ENCODE assay signal across 18 cellular contexts in the genomic region with DNA sequence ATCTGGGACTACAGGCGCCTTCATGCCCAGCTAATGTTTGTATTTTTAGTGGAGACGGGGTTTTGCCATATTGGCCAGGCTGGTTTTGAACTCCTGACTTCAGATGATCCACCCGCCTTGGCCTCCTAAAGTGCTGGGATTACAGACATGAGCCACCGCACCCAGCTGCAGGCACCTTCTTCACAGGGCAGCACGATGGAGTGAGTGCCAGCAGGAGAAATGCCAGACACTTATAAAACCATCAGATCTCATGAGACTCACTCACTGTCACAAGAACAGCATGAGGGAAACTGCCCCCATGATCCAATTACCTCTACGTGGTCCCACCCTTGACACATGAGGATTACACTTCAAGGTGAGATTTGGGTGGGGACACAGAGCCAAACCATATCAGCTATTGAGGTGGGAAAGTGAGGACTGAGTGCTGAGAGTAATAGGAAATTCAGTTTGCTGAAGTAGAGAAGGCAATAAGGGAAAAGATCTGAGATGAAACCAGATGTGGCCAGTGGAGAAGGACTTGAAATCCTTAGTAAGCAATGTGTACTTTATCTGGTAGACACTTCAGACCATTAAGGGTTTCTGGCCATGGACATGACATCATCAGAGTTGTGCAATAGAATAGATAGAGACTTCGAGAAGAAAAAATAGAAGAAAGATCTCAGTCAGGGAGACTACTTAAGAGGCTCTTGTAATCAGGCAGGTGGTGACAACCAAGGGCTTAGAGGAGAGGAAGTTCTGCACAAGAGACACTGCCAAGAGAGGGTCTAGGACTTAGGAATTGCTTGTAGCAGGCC. TPM values are rescaled to one million over a fixed set of nuclear protein-coding genes. Genes with fewer than 3 reads are reported as not detected.
DNase-seq lines count a peak whose midpoint lies in the region; ATAC-seq and TF ChIP-seq lines count a peak whose summit lies in the region.
"Had no signal": no experiment of that assay in that cellular context is flagged by ENCODE, and none has a peak within 500 bp of the region (broad histone marks: within the 10 kb centered on the region; RNA-seq: fewer than 3 reads in every experiment).

No MANE protein-coding gene starts in this region.

- H2AFZ ChIP-seq in hepatocyte: no peak overlapping the region
- H2AFZ ChIP-seq: GM23338 had no signal

- H3K27me3 ChIP-seq in hepatocyte: no peaks in the 10 kb centered on the region
- H3K27me3 ChIP-seq: MG63 had no signal

- no peaks in the 10 kb centered on the region for H3K9me2 ChIP-seq in hepatocyte (replicated peaks; ENCODE audit: insufficient read depth)

- intact Hi-C loops in Right ventricle myocardium superior (cut with DNase I): no loop called here
- intact Hi-C loops in cardiac septum (cut with DNase I): no loop called here
- intact Hi-C loops in head of caudate nucleus (cut with DNase I): no loop called here
- intact Hi-C loops in Calu3 (cut with micrococcal nuclease; ENCODE audit: unreplicated experiment): no loop called here

- no peaks in the 10 kb centered on the region for H3K36me3 ChIP-seq in hepatocyte (replicated peaks; ENCODE audit: insufficient read depth, low read depth)
- H3K36me3 ChIP-seq: MG63 had no signal

- H3K4me2 ChIP-seq in hepatocyte: no peak overlapping the region
- H3K4me2 ChIP-seq: A549, GM23338 had no signal

- BruUV-seq in Calu3 (replicated peaks; lab: Mats Ljungman, UMichigan): no TSS peak

- POLR2A ChIA-PET in activated CD8-positive, alpha-beta T cell treated with anti-CD3 and anti-CD28 coated beads, Interleukin-2, amount 10 ng/mL, durations not matched to agents 7 days and 5 days (lab: Charles Lee): no interaction called here

- no peaks in the 10 kb centered on the region for H3K27me3 Mint-ChIP-seq in Calu3 (ENCODE audit: unreplicated experiment)
- H3K27me3 Mint-ChIP-seq in activated CD8-positive, alpha-beta T cell treated with anti-CD3 and anti-CD28 coated beads, Interleukin-2, amount 10 ng/mL, durations not matched to agents 7 days and 5 days (ENCODE audit: low read depth): no peaks in the 10 kb centered on the region

- H3K4me3 Mint-ChIP-seq in Calu3 (ENCODE audit: low read depth, unreplicated experiment): no peak overlapping the region
- H3K4me3 Mint-ChIP-seq in activated CD8-positive, alpha-beta T cell treated with anti-CD3 and anti-CD28 coated beads, Interleukin-2, amount 10 ng/mL, durations not matched to agents 7 days and 5 days: no peak overlapping the region
- H3K4me3 Mint-ChIP-seq: GM23338 had no signal

- CTCF ChIA-PET in Calu3 (lab: Charles Lee): no interaction called here
- CTCF ChIA-PET in activated CD8-positive, alpha-beta T cell treated with anti-CD3 and anti-CD28 coated beads, Interleukin-2, amount 10 ng/mL, durations not matched to agents 7 days and 5 days (lab: Charles Lee): no interaction called here

- H3K27ac ChIP-seq in hepatocyte: no peak overlapping the region
- H3K27ac ChIP-seq: A549 had no signal

- H3K4me3 ChIP-seq in hepatocyte: no peak overlapping the region
- H3K4me3 ChIP-seq: A549, GM23338, MG63 had no signal

- no peak overlapping the region for H3K27ac Mint-ChIP-seq in Calu3 (ENCODE audit: unreplicated experiment)
- no peak overlapping the region for H3K27ac Mint-ChIP-seq in activated CD8-positive, alpha-beta T cell treated with anti-CD3 and anti-CD28 coated beads, Interleukin-2, amount 10 ng/mL, durations not matched to agents 7 days and 5 days
- H3K27ac Mint-ChIP-seq: GM23338 had no signal

- H3K9me3 Mint-ChIP-seq in Calu3 (ENCODE audit: low read depth, unreplicated experiment): peaks cover 7% of the 10 kb centered on the region
- no peaks in the 10 kb centered on the region for H3K9me3 Mint-ChIP-seq in activated CD8-positive, alpha-beta T cell treated with anti-CD3 and anti-CD28 coated beads, Interleukin-2, amount 10 ng/mL, durations not matched to agents 7 days and 5 days (ENCODE audit: insufficient read depth)

- DNase-seq in Right ventricle myocardium superior (no peak), cardiac septum (ENCODE audit: low spot score) (no peak), OCI-M1 (lab: John Stamatoyannopoulos, UW) (peak; percentile 52), hepatocyte (ENCODE audit: low spot score) (peak; percentile 23), head of caudate nucleus (no peak), Calu3 (no peak)
- no peak for DNase-seq in activated CD8-positive, alpha-beta T cell treated with anti-CD3 and anti-CD28 coated beads, Interleukin-2, amount 10 ng/mL, durations not matched to agents 7 days and 5 days
- DNase-seq: C1 segment of cervical spinal cord, EL, MG63, NCI-H187 treated with DMSO at 0.1 percent for 48 hours, NCI-H2171, NCI-H446, NCI-H69, SIG-M5 had no signal

- no peaks in the 10 kb centered on the region for H3K9me3 ChIP-seq in hepatocyte (ENCODE audit: low read depth)
- H3K9me3 ChIP-seq: A549, MG63 had no signal

- no peaks in the 10 kb centered on the region for H4K20me1 ChIP-seq in hepatocyte (ENCODE audit: insufficient read depth, poor library complexity, severe bottlenecking)

- no peak for TF ChIP-seq CTCF in hepatocyte (IDR thresholded peaks at IDR 0.05; ENCODE audit: poor library complexity)
- TF ChIP-seq CTCF in Calu3 (IDR thresholded peaks at IDR 0.05; ENCODE audit: unreplicated experiment): no peak

- no peaks in the 10 kb centered on the region for H3K4me1 ChIP-seq in hepatocyte (ENCODE audit: insufficient read depth)
- H3K4me1 ChIP-seq: A549 had no signal

- peaks cover 13% of the 10 kb centered on the region for H3K4me1 Mint-ChIP-seq in Calu3 (ENCODE audit: low read depth, unreplicated experiment)
- H3K4me1 Mint-ChIP-seq in activated CD8-positive, alpha-beta T cell treated with anti-CD3 and anti-CD28 coated beads, Interleukin-2, amount 10 ng/mL, durations not matched to agents 7 days and 5 days (ENCODE audit: low read depth): no peaks in the 10 kb centered on the region

- peak; percentile 46 for ATAC-seq in Right ventricle myocardium superior (ENCODE audit: poor library complexity)
- ATAC-seq in activated CD8-positive, alpha-beta T cell treated with anti-CD3 and anti-CD28 coated beads, Interleukin-2, amount 10 ng/mL, durations not matched to agents 7 days and 5 days: no peak
- ATAC-seq: A549, GM23338, HCT116 had no signal

- no peaks in the 10 kb centered on the region for H3K36me3 Mint-ChIP-seq in Calu3 (ENCODE audit: insufficient read depth, unreplicated experiment)
- no peaks in the 10 kb centered on the region for H3K36me3 Mint-ChIP-seq in activated CD8-positive, alpha-beta T cell treated with anti-CD3 and anti-CD28 coated beads, Interleukin-2, amount 10 ng/mL, durations not matched to agents 7 days and 5 days (ENCODE audit: low read depth)

- 84% methylated on average over 7 of the region's 7 CpGs for WGBS in hepatocyte (ENCODE audit: low lambda C conversion rate, missing lambda C conversion rate)

- no peaks in the 10 kb centered on the region for H3K79me2 ChIP-seq in hepatocyte

RNA-seq across cellular contexts. Expression of a gene that starts 18.1 kb away (rescaled TPM):
- not detected for total RNA-seq in Right ventricle myocardium superior
- total RNA-seq in cardiac septum: not detected
- 0.12 TPM in 1 of 2 replicates, not detected in the other for total RNA-seq in hepatocyte
- 0.10 TPM in 1 of 2 replicates, not detected in the other for polyA plus RNA-seq in hepatocyte
- 0.66 TPM in 1 of 2 replicates, not detected in the other for total RNA-seq in Calu3 (2022)
- not detected for total RNA-seq in activated CD8-positive, alpha-beta T cell treated with anti-CD3 and anti-CD28 coated beads, Interleukin-2, amount 10 ng/mL, durations not matched to agents 7 days and 5 days
- total RNA-seq: GM23338 had no signal
- polyA plus RNA-seq: A549, GM23338 had no signal

Comparison
In these comparisons a context has a peak if more than half of its experiments do, and no peak if none do; other contexts are left out.
1. DNase-seq: peak in OCI-M1 (single experiment) and hepatocyte (single experiment); none in Right ventricle myocardium superior (single experiment), cardiac septum (single experiment), head of caudate nucleus (0 of 42), Calu3 (single experiment) and activated CD8-positive, alpha-beta T cell treated with anti-CD3 and anti-CD28 coated beads, Interleukin-2, amount 10 ng/mL, durations not matched to agents 7 days and 5 days (single experiment).